29 cellular contexts compared by ENCODE assay signal in the genomic region with DNA sequence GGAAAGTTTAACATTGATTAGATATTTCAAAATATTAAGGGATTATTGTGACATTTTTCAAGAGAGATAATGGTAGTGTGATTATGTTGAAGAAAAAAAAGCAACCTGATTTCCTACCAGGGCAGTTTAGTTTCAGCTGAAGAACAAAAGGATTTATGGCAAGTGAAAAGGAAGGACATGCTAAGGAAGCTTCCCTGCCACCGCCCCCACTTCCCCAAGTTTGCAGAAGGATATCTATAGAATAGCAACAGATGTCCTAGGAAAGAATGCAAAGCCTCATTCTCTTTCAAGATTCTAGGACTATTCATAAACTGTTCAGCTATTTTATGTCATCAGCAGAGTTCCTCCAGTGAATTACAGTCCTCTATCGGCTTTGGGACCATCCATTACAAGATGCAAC.
"Had no signal": no experiment of that assay in that cellular context is flagged by ENCODE, and none has a peak within 500 bp of the region (broad histone marks: within the 10 kb centered on the region; RNA-seq: fewer than 3 reads in every experiment).

No MANE protein-coding gene starts in this region.

- H3K4me3 ChIP-seq: neural progenitor cell, ovary, psoas muscle, right lobe of liver, sigmoid colon, skin epidermis, smooth muscle cell, spleen, suprapubic skin, testis, tibial artery, transverse colon, upper lobe of right lung, uterus had no signal

- ATAC-seq: naive thymus-derived CD8-positive, alpha-beta T cell; natural killer cell treated with Interleukin-12 subunit alpha and Interleukin-12 subunit beta and Interleukin-15 and Interleukin-18, amount 100 ng/mL, for 72 hours; psoas muscle; right cardiac atrium; right lobe of liver; stimulated activated memory B cell treated with anti-CD40 and anti-IgM and Interleukin-4, amounts not matched to agents 10 μg/mL and 1 μg/mL and 100 μg/mL, for 72 hours; stimulated activated naive CD8-positive, alpha-beta T cell treated with anti-CD3 and anti-CD28 coated beads, Interleukin-15, amount 100 ng/mL, for 72 hours; stimulated activated naive CD8-positive, alpha-beta T cell treated with anti-CD3 and anti-CD28 coated beads, Interleukin-15, Interleukin-2, amounts not matched to agents 100 U/mL and 50 U/mL, for 24 hours; upper lobe of right lung had no signal

- H3K27me3 ChIP-seq: neural progenitor cell, ovary, right lobe of liver, sigmoid colon, spleen, suprapubic skin, testis, tibial artery, transverse colon, upper lobe of right lung, uterus had no signal

- H3K79me2 ChIP-seq: parathyroid adenoma had no signal

- H3K27ac ChIP-seq: neural progenitor cell, ovary, parathyroid adenoma, psoas muscle, right lobe of liver, sigmoid colon, skin epidermis, spleen, suprapubic skin, testis, tibial artery, transverse colon, upper lobe of right lung, uterus had no signal

- DNase-seq: naive thymus-derived CD8-positive, alpha-beta T cell; occipital lobe; ovary; psoas muscle; right cardiac atrium; right lobe of liver; sigmoid colon; spleen; stimulated activated CD4-positive, alpha-beta T cell treated with anti-CD3 and anti-CD28 coated beads, Interleukin-12 subunit alpha, Interleukin-12 subunit beta, amount 100 ng/mL, for 4 hours; stimulated activated CD4-positive, alpha-beta T cell treated with anti-CD3 and anti-CD28 coated beads, Interleukin-1b, Interleukin-23, amount 100 ng/mL, for 48 hours; stimulated activated CD4-positive, alpha-beta T cell treated with anti-CD3 and anti-CD28 coated beads, Interleukin-4, amount 100 ng/mL, for 1 hour; stimulated activated CD4-positive, alpha-beta T cell treated with anti-CD3 and anti-CD28 coated beads, Interleukin-4, amount 100 ng/mL, for 4 hours; stimulated activated CD8-positive, alpha-beta memory T cell treated with anti-CD3 and anti-CD28 coated beads, Interleukin-4, amount 100 ng/mL, for 48 hours; stimulated activated naive CD4-positive, alpha-beta T cell; stimulated activated naive CD8-positive, alpha-beta T cell treated with anti-CD3 and anti-CD28 coated beads, Interleukin-15, amount 100 ng/mL, for 72 hours; stimulated activated naive CD8-positive, alpha-beta T cell treated with anti-CD3 and anti-CD28 coated beads, Interleukin-15, Interleukin-2, amounts not matched to agents 100 U/mL and 50 U/mL, for 24 hours; substantia nigra; testis; tibial artery; transverse colon; upper lobe of right lung; uterus had no signal

- H3K4me2 ChIP-seq: neural progenitor cell, smooth muscle cell had no signal

- H3K9me3 ChIP-seq: ovary, psoas muscle, right lobe of liver, sigmoid colon, spleen, suprapubic skin, testis, tibial artery, transverse colon, upper lobe of right lung, uterus had no signal

- H3K9ac ChIP-seq: neural progenitor cell, parathyroid adenoma had no signal

- H3K4me1 ChIP-seq: neural progenitor cell, parathyroid adenoma, psoas muscle, right lobe of liver, spleen, suprapubic skin, testis, tibial artery, upper lobe of right lung, uterus had no signal

- H2AFZ ChIP-seq: neural progenitor cell, parathyroid adenoma had no signal

- H3K36me3 ChIP-seq: neural progenitor cell, ovary, right lobe of liver, sigmoid colon, spleen, suprapubic skin, tibial artery, transverse colon, upper lobe of right lung, uterus had no signal
